ENCODE assay signal across 8 cellular contexts in the genomic region with DNA sequence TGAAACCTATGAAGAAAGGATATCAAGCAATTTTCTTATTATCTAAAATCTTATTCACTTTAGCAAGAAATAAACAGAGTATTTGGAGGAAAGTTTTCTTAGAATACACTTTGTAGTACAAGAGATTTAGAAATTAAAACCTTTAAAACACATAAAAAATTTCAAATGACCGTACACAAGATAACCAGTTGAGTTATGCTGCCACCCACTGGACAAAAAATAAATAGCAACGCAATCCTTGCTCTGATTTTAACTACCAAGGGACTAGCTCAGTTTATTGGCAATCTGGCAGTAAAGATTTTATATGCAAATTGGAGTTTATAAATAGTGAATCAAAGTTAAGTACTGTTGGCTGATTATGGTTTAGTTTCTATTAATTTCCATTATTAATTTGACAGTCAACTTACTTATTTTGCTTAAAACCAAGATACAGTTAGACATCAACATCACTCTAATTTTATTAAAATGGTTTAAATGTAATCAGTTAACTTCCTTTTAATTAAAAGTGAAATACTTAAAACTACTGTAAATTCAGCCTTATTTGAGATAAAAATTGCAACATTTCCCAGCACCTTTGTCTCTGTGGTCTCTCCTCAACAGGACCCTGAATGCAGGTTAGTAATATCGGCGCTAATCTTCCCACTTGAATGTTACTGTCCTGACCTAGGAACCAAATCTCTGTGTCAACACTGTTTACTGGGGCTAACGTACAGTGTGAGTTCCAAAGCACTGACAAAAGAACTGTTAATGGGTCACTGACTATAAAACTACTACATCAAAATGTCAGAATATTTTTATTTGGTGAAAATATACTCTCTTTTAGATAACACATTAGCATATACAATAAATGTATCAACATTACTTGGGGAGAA. TPM values are rescaled to one million over a fixed set of nuclear protein-coding genes. Genes with fewer than 3 reads are reported as not detected.
DNase-seq lines count a peak whose midpoint lies in the region; ATAC-seq, FAIRE-seq and TF ChIP-seq lines count a peak whose summit lies in the region.

No MANE protein-coding gene starts in this region.

- 43 to 44% methylated on average over 5 of the region's 5 CpGs for whole genome bisulfite sequencing in pancreas, 2 donors

- H3K27ac ChIP-seq in pancreas: no peak overlapping the region

- H3K27me3 ChIP-seq in pancreas: no peaks in the 10 kb centered on the region

- DNase-seq in CD14-positive monocyte (ENCODE audit: low spot score) (no peak), NCI-H2227 treated with DMSO at 0.1 percent for 48 hours (lab: John Stamatoyannopoulos, UW) (peak; percentile 20), fibroblast of gingiva (ENCODE audit: low read depth) (peak; percentile 39), pancreas (peak in 1 of 6 donors; percentile 62)
- peak; percentile 72 for DNase-seq in activated CD8-positive, alpha-beta memory T cell treated with anti-CD3 and anti-CD28 coated beads for 24 hours

- H3K27ac Mint-ChIP-seq in CD14-positive monocyte: peak overlapping the region in 3 of 7 donors; percentile 25 to 46 (median 43)

- no peaks in the 10 kb centered on the region for H3K27me3 Mint-ChIP-seq in CD14-positive monocyte (ENCODE audit: low read depth in 3 of 3)

- H3K4me1 ChIP-seq in pancreas: peaks cover 12 to 16% (median 13%) of the 10 kb centered on the region in 3 donors

- H3K4me3 ChIP-seq in pancreas: no peak overlapping the region

- H3K4me1 Mint-ChIP-seq in CD14-positive monocyte: no peaks in the 10 kb centered on the region

- H3K9me3 ChIP-seq in pancreas: no peaks in the 10 kb centered on the region

- H3K36me3 Mint-ChIP-seq in CD14-positive monocyte: peaks cover 20 to 36% of the 10 kb centered on the region in 2 donors

- peak; percentile 97 for FAIRE-seq in pancreas (lab: Jason Lieb, UNC)

- intact Hi-C loops in CD14-positive monocyte (cut with micrococcal nuclease): loop anchor here (10.0 kb wide), 1 partner anchor 156 kb away; no protein-coding TSS in a partner anchor
- intact Hi-C loops in pancreas (cut with DNase I): loop anchor here in 1 of 3 donors (5.0 kb wide), 1 partner anchor 154 kb away; no protein-coding TSS in a partner anchor

- ATAC-seq in GM18870 (IDR thresholded peaks at IDR 0.05; ENCODE audit: unreplicated experiment): peak; percentile 45
- peak; percentile 56 to 88 (median 82) for ATAC-seq in pancreas
- ATAC-seq in HG03196 (IDR thresholded peaks at IDR 0.05; ENCODE audit: unreplicated experiment): no peak
- ATAC-seq in GM18873 (IDR thresholded peaks at IDR 0.05; ENCODE audit: low FRiP score, unreplicated experiment): no peak

- H3K36me3 ChIP-seq in pancreas: no peaks in the 10 kb centered on the region

- TF ChIP-seq CTCF in CD14-positive monocyte (IDR thresholded peaks at IDR 0.05) (peak; percentile 95), pancreas (IDR thresholded peaks at IDR 0.05) (peak; percentile 49 to 74 (median 66))

- H3K9me3 Mint-ChIP-seq in CD14-positive monocyte: no peaks in the 10 kb centered on the region

- no peak overlapping the region for H3K4me3 Mint-ChIP-seq in CD14-positive monocyte

RNA-seq across cellular contexts. Expression of a gene that starts 33.5 kb away (rescaled TPM):
- polyA plus RNA-seq in CD14-positive monocyte (10 to 100 TPM; 38.8 to 50.8 TPM), pancreas (1 to 10 TPM; 3.1 to 5.5 TPM)
- total RNA-seq in pancreas: 10 to 100 TPM; 13.8 to 28.3 (median 16.5) TPM

Comparison
In these comparisons a context has a peak if more than half of its experiments do, and no peak if none do; other contexts are left out.
1. ATAC-seq: peak in GM18870 (single experiment) and pancreas (4 of 4); none in HG03196 (single experiment) and GM18873 (single experiment).
2. RNA of a gene that starts 33.5 kb away (polyA plus RNA-seq): 38.8 to 50.8 TPM in CD14-positive monocyte; 3.1 to 5.5 TPM in pancreas; every median in the first group is over 4 times any median in the second.